Comparison of ENCODE assay signal across 13 cellular contexts in the genomic region with DNA sequence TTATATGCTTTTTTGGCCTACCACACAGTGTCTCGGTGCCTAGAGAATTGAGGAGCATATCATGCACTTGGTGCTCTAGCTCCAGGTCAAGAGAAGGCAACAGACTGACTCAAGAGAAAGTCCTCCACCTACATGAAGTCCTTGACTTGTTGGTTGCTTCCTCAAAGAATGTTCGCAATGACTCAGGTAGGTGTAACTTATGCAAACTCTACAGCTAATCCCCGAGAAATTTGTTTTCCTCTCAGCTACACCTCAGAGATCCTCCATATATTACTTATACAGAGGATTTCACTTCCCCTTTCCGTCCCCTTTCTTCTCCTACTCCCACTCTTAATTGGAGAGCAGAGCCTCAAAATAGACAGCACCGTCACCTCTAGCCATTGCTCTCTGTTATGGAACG.
A peak's percentile ranks its signal among the peaks of the same experiment; 100 is the strongest.
DNase-seq lines count a peak whose midpoint lies in the region; ATAC-seq and TF ChIP-seq lines count a peak whose summit lies in the region.
"Had no signal": no experiment of that assay in that cellular context is flagged by ENCODE, and none has a peak within 500 bp of the region (broad histone marks: within the 10 kb centered on the region; RNA-seq: fewer than 3 reads in every experiment).

No MANE protein-coding gene starts in this region.

- no peaks in the 10 kb centered on the region for H3K27me3 ChIP-seq in PC-3 (ENCODE audit: low read length)

- DNase-seq in PC-3 (peak; percentile 94), D341Med (ENCODE audit: low spot score) (no peak), SKM-1 (lab: John Stamatoyannopoulos, UW; ENCODE audit: unreplicated experiment) (no peak), dedifferentiated amniotic fluid mesenchymal stem cell (ENCODE audit: extremely low spot score) (no peak), GF-D8 (lab: John Stamatoyannopoulos, UW) (no peak)
- DNase-seq: C1 segment of cervical spinal cord, HFFc6, retina, trophoblast cell had no signal

- H2AFZ ChIP-seq in PC-3 (ENCODE audit: low read length) = peak overlapping the region; percentile 4

- H3K4me3 ChIP-seq in PC-3 (ENCODE audit: low read length) = no peak overlapping the region

- H3K4me2 ChIP-seq in PC-3 (ENCODE audit: low read length) = peak overlapping the region; percentile 27

- TF ChIP-seq CTCF in PC-3 (conservative IDR thresholded peaks at IDR 0.05; ENCODE audit: low read depth, low read length) = no peak

- intact Hi-C loops in PC-3 (cut with micrococcal nuclease) = no loop called here

- H3K9me2 ChIP-seq in PC-3 (replicated peaks; ENCODE audit: low read length) = no peaks in the 10 kb centered on the region; the same call in 1 of the 2 replicates

- H3K36me3 ChIP-seq in PC-3 (ENCODE audit: low read depth, low read length) = no peaks in the 10 kb centered on the region

- H4K20me1 ChIP-seq in PC-3 (ENCODE audit: low read length) = no peaks in the 10 kb centered on the region

- CTCF ChIA-PET in PC-3 (lab: Charles Lee) = no interaction called here

- peak; percentile 98 for ATAC-seq in GM18858 (IDR thresholded peaks at IDR 0.05; ENCODE audit: unreplicated experiment)
- peak; percentile 97 for ATAC-seq in GM21529 (IDR thresholded peaks at IDR 0.05; ENCODE audit: unreplicated experiment)
- ATAC-seq in HG03108 (IDR thresholded peaks at IDR 0.05; ENCODE audit: unreplicated experiment) = peak; percentile 56
- peak; percentile 76 for ATAC-seq in PC-3
- ATAC-seq: activated naive CD4-positive, alpha-beta T cell treated with anti-CD3 and anti-CD28 coated beads, Interleukin-2, amount 50 U/mL, for 72 hours had no signal

- H3K27ac ChIP-seq in PC-3 (ENCODE audit: low read length) = no peak overlapping the region

- POLR2A ChIA-PET in PC-3 (lab: Charles Lee; ENCODE audit: unreplicated experiment) = no interaction called here

- H3K79me2 ChIP-seq in PC-3 (ENCODE audit: low read length) = no peaks in the 10 kb centered on the region

- H3K4me1 ChIP-seq in PC-3 (ENCODE audit: insufficient read depth, low read length) = peaks cover 23% of the 10 kb centered on the region

- no peaks in the 10 kb centered on the region for H3K9me3 ChIP-seq in PC-3 (ENCODE audit: low read length)

- no peak overlapping the region for H3K9ac ChIP-seq in PC-3 (ENCODE audit: low read length)

- BruUV-seq in PC-3 (replicated peaks; lab: Mats Ljungman, UMichigan) = no TSS peak

- H3F3A ChIP-seq in PC-3 (ENCODE audit: low read length, unreplicated experiment) = no peaks in the 10 kb centered on the region
